Comparison of ENCODE assay signal across 1 cellular context in genomic region chr18:13500891-13501887, GRCh38.
TF ChIP-seq lines count a peak whose summit lies in the region.

No MANE protein-coding gene starts in this region.

TF ChIP-seq in WTC11, 78 proteins besides CTCF, POLR2A, EP300 and RAD21 (continued from another document):
- no peak for TF ChIP-seq AFF4 (CRISPR knock-in tag; IDR thresholded peaks at IDR 0.05; ENCODE audit: borderline replicate concordance)
- no peak for TF ChIP-seq PRRX2 (CRISPR knock-in tag; IDR thresholded peaks at IDR 0.05)
- TF ChIP-seq ZNF317 (CRISPR knock-in tag; IDR thresholded peaks at IDR 0.05; ENCODE audit: borderline replicate concordance, low read depth) = no peak
- TF ChIP-seq, protein P1, sequence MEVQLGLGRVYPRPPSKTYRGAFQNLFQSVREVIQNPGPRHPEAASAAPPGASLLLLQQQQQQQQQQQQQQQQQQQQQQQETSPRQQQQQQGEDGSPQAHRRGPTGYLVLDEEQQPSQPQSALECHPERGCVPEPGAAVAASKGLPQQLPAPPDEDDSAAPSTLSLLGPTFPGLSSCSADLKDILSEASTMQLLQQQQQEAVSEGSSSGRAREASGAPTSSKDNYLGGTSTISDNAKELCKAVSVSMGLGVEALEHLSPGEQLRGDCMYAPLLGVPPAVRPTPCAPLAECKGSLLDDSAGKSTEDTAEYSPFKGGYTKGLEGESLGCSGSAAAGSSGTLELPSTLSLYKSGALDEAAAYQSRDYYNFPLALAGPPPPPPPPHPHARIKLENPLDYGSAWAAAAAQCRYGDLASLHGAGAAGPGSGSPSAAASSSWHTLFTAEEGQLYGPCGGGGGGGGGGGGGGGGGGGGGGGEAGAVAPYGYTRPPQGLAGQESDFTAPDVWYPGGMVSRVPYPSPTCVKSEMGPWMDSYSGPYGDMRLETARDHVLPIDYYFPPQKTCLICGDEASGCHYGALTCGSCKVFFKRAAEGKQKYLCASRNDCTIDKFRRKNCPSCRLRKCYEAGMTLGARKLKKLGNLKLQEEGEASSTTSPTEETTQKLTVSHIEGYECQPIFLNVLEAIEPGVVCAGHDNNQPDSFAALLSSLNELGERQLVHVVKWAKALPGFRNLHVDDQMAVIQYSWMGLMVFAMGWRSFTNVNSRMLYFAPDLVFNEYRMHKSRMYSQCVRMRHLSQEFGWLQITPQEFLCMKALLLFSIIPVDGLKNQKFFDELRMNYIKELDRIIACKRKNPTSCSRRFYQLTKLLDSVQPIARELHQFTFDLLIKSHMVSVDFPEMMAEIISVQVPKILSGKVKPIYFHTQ (CRISPR knock-in tag; IDR thresholded peaks at IDR 0.05) = no peak
